Comparison of ENCODE assay signal across 13 cellular contexts in genomic region chr14:34912182-34912581, GRCh38. TPM values are rescaled to one million over a fixed set of nuclear protein-coding genes. Genes with fewer than 3 reads are reported as not detected.
A peak's percentile ranks its signal among the peaks of the same experiment; 100 is the strongest.
DNase-seq lines count a peak whose midpoint lies in the region; ATAC-seq, FAIRE-seq and TF ChIP-seq lines count a peak whose summit lies in the region.
"Had no signal": no experiment of that assay in that cellular context is flagged by ENCODE, and none has a peak within 500 bp of the region (broad histone marks: within the 10 kb centered on the region; RNA-seq: fewer than 3 reads in every experiment).

No MANE protein-coding gene starts in this region.

- no peaks in the 10 kb centered on the region for H3K79me2 ChIP-seq in K562 (ENCODE audit: control insufficient read depth, insufficient read depth, low read length)

- 38% methylated on average over 1 of the region's 3 CpGs for WGBS in K562 (ENCODE audit: insufficient coverage, low coverage, missing lambda C conversion rate)

- no peak overlapping the region for H2AFZ ChIP-seq in K562 (ENCODE audit: low read depth, low read length)

- H3K9me3 ChIP-seq in K562 (replicated peaks; ENCODE audit: control insufficient read depth, insufficient read depth, low read depth, low read length) (no peaks in the 10 kb centered on the region), neutrophil (no peaks in the 10 kb centered on the region)
- H3K9me3 ChIP-seq in CD8-positive, alpha-beta T cell (ENCODE audit: low read length), result no peaks in the 10 kb centered on the region

- H3K4me1 ChIP-seq in K562 (replicated peaks in 1 of 2; ENCODE audit: control insufficient read depth in 2 of 2, insufficient read depth in 2 of 2, low read length in 2 of 2), result peaks cover 0 to 8% of the 10 kb centered on the region in 2 experiments; a peak in 3 of 5 replicates
- H3K4me1 ChIP-seq in neutrophil (ENCODE audit: control insufficient read depth in 1 of 2, insufficient read depth in 1 of 2, low read depth in 1 of 2, low read length in 1 of 2), result peaks cover 6 to 8% of the 10 kb centered on the region in 2 experiments
- H3K4me1 ChIP-seq in CD8-positive, alpha-beta T cell (ENCODE audit: insufficient read depth, low read length), result no peaks in the 10 kb centered on the region

- H3K36me3 Mint-ChIP-seq in CD8-positive, alpha-beta T cell, result peaks cover 3% of the 10 kb centered on the region

- H3K27ac Mint-ChIP-seq in CD8-positive, alpha-beta T cell, result no peak overlapping the region

- no peaks in the 10 kb centered on the region for H4K20me1 ChIP-seq in K562 (replicated peaks; ENCODE audit: control insufficient read depth, insufficient read depth, low read length)

- no peak overlapping the region for H3K27ac ChIP-seq in K562 (ENCODE audit: extremely low read depth, low read depth, low read length)
- H3K27ac ChIP-seq in neutrophil, result peak overlapping the region; percentile 30
- H3K27ac ChIP-seq in CD8-positive, alpha-beta T cell (ENCODE audit: low read depth, low read length), result no peak overlapping the region
- H3K27ac ChIP-seq: KMS-11 had no signal

- TF ChIP-seq EP300 in K562 (IDR thresholded peaks at IDR 0.05; ENCODE audit: low read length), result no peak

- DNase-seq in NOMO-1 treated with DMSO at 0.1 percent for 48 hours (lab: John Stamatoyannopoulos, UW; ENCODE audit: unreplicated experiment), result peak; percentile 43
- no peak for DNase-seq in NOMO-1 treated with dmso at 0.1 percent for 144 hours (lab: John Stamatoyannopoulos, UW; ENCODE audit: unreplicated experiment)
- peak; percentile 14 for DNase-seq in MV-4-11 (lab: John Stamatoyannopoulos, UW)
- peak in 1 of 4 experiments; percentile 15 for DNase-seq in K562 (ENCODE audit: extremely low read depth in 1 of 4, low spot score in 3 of 4)
- no peak for DNase-seq in CD8-positive, alpha-beta T cell
- DNase-seq in G401 (ENCODE audit: low spot score), result no peak
- no peak for DNase-seq in activated naive CD4-positive, alpha-beta T cell treated with anti-CD3 and anti-CD28 coated beads, Interleukin-2, amount 50 U/mL, for 16 hours
- DNase-seq: activated CD4-positive, alpha-beta T cell treated with anti-CD3 and anti-CD28 coated beads, Interleukin-2, amount 50 U/mL, for 4 hours; effector memory CD8-positive, alpha-beta T cell; NCI-H2081 had no signal

- no peaks in the 10 kb centered on the region for H3K4me1 Mint-ChIP-seq in CD8-positive, alpha-beta T cell (ENCODE audit: low read depth)

- no peak overlapping the region for H3K4me2 ChIP-seq in K562 (ENCODE audit: insufficient read depth, low read length)
- H3K4me2 ChIP-seq: KMS-11 had no signal

- H3K9me3 Mint-ChIP-seq in CD8-positive, alpha-beta T cell, result no peaks in the 10 kb centered on the region
- H3K9me3 Mint-ChIP-seq: effector memory CD8-positive, alpha-beta T cell had no signal

- peak; percentile 76 for ATAC-seq in K562
- no peak for ATAC-seq in CD8-positive, alpha-beta T cell
- ATAC-seq: effector memory CD8-positive, alpha-beta T cell had no signal

- H3K4me3 ChIP-seq in K562 (no peak overlapping the region), neutrophil (ENCODE audit: low read depth in 1 of 2, low read length in 1 of 2) (no peak overlapping the region)
- H3K4me3 ChIP-seq in CD8-positive, alpha-beta T cell (ENCODE audit: low read depth, low read length), result no peak overlapping the region

- POLR2A ChIA-PET in K562 (lab: Yijun Ruan, JAX), result no interaction called here
- POLR2A ChIA-PET in CD8-positive, alpha-beta T cell (lab: Charles Lee), result interaction anchor here (1.0 kb wide), 1 partner anchor 70 kb away, joined by 3 read pairs; the partner anchor contains the start of gene SRP54

- intact Hi-C loops in K562 (cut with micrococcal nuclease), result no loop called here
- intact Hi-C loops in CD8-positive, alpha-beta T cell (cut with DNase I, micrococcal nuclease), result no loop called here

- H3K36me3 ChIP-seq in K562 (ENCODE audit: control insufficient read depth, insufficient read depth, low read length) (no peaks in the 10 kb centered on the region), neutrophil (no peaks in the 10 kb centered on the region)
- no peaks in the 10 kb centered on the region for H3K36me3 ChIP-seq in CD8-positive, alpha-beta T cell (ENCODE audit: insufficient read depth, low read length)

- TF ChIP-seq RAD21 in K562 (CRISPR knock-in tag; conservative IDR thresholded peaks at IDR 0.05 in 1 of 2, IDR thresholded peaks at IDR 0.05 in 1 of 2), result no peak

- H3K9ac ChIP-seq in K562 (ENCODE audit: insufficient read depth in 1 of 2, low read depth in 2 of 2, low read length in 2 of 2), result no peak overlapping the region
- H3K9ac ChIP-seq: KMS-11 had no signal

- in situ Hi-C loops in K562 (cut with MboI), result no loop called here
- in situ Hi-C loops in G401 (cut with HindIII; ENCODE audit: low sequenced_read_pairs), result no loop called here

- peak in 2 of 3 experiments; percentile 14 to 32; a peak in 2 of 6 replicates for TF ChIP-seq CTCF in K562 (IDR thresholded peaks at IDR 0.05 in 2 of 3, conservative IDR thresholded peaks at IDR 0.05 in 1 of 3; ENCODE audit: insufficient read depth in 2 of 3, low read depth in 1 of 3, low read length in 3 of 3)
- TF ChIP-seq CTCF in neutrophil (IDR thresholded peaks at IDR 0.05), result no peak
- TF ChIP-seq CTCF in CD8-positive, alpha-beta T cell (IDR thresholded peaks at IDR 0.05), result no peak

- no peaks in the 10 kb centered on the region for H3K27me3 Mint-ChIP-seq in CD8-positive, alpha-beta T cell (ENCODE audit: low read depth)
- H3K27me3 Mint-ChIP-seq: effector memory CD8-positive, alpha-beta T cell had no signal

- FAIRE-seq in K562 (lab: Jason Lieb, UNC), result no peak
- FAIRE-seq: urothelium cell line had no signal

- no peak for TF ChIP-seq POLR2A in K562 (conservative IDR thresholded peaks at IDR 0.05)

- H3K9me1 ChIP-seq in K562 (ENCODE audit: control insufficient read depth, insufficient read depth, low read length), result no peaks in the 10 kb centered on the region

- H3K27me3 ChIP-seq in K562 (ENCODE audit: control insufficient read depth in 2 of 2, insufficient read depth in 2 of 2, low read length in 2 of 2) (no peaks in the 10 kb centered on the region), neutrophil (no peaks in the 10 kb centered on the region)
- no peaks in the 10 kb centered on the region for H3K27me3 ChIP-seq in CD8-positive, alpha-beta T cell (ENCODE audit: insufficient read depth, low read length)

- H3K4me3 Mint-ChIP-seq in CD8-positive, alpha-beta T cell, result no peak overlapping the region
- H3K4me3 Mint-ChIP-seq: effector memory CD8-positive, alpha-beta T cell had no signal

- no TSS peak for BruUV-seq in K562 (replicated peaks; lab: Mats Ljungman, UMichigan)

- CTCF ChIA-PET in K562 (lab: Yijun Ruan, JAX; ENCODE audit: low intra/inter-chr PET ratio), result interaction anchor here (0.6 kb wide), 1 partner anchor 74 kb away, joined by 5 read pairs; no protein-coding TSS in a partner anchor
- CTCF ChIA-PET in CD8-positive, alpha-beta T cell (lab: Charles Lee), result no interaction called here

TF ChIP-seq in K562, 482 proteins besides CTCF, POLR2A, EP300 and RAD21 (continues in another document):
- no peak for TF ChIP-seq FOXJ3 (CRISPR knock-in tag; IDR thresholded peaks at IDR 0.05)
- TF ChIP-seq TAF15 (IDR thresholded peaks at IDR 0.05; ENCODE audit: low read depth, low read length), result no peak
- no peak for TF ChIP-seq POLR2H (tag; IDR thresholded peaks at IDR 0.05; ENCODE audit: low read depth)
- no peak for TF ChIP-seq TAF9B (IDR thresholded peaks at IDR 0.05; ENCODE audit: partially characterized antibody)
- no peak for TF ChIP-seq CHAMP1 (IDR thresholded peaks at IDR 0.05)
- no peak for TF ChIP-seq CBFA2T2 (conservative IDR thresholded peaks at IDR 0.05)
- TF ChIP-seq SAFB (IDR thresholded peaks at IDR 0.05; ENCODE audit: borderline replicate concordance, low read depth, low read length), result no peak

RNA-seq across cellular contexts. Expression of gene BAZ1A, which starts 37.0 kb away (rescaled TPM):
- total RNA-seq in K562 (2011; cell fraction: chromatin; rRNA removed; ENCODE audit: low replicate concordance), result 25.3 and 90.1 TPM in 2 replicates
- 11.5 and 18.0 TPM in 2 replicates for total RNA-seq in K562 (2011; cell fraction: nucleolus; rRNA removed)
- 31.5 and 39.1 TPM in 2 replicates for total RNA-seq in K562 (2011; cell fraction: nucleoplasm; rRNA removed)
- total RNA-seq in K562 (2014; rRNA removed), result 39.1 and 41.3 TPM in 2 replicates
- 64.4 and 77.5 TPM in 2 replicates for total RNA-seq in K562 (2014; rRNA removed; fragmentation: Illumina TruSeq; extraction: Trizol)
- total RNA-seq in K562 (2015; rRNA removed; fragmentation: Illumina TruSeq; extraction: Trizol), result 59.9 and 71.2 TPM in 2 replicates
- 31.0 and 36.0 TPM in 2 replicates for total RNA-seq in K562 (2021)
- 31.2 and 43.8 TPM in 2 replicates for polyA plus RNA-seq in K562 (2011; rRNA removed)
- 7.2 and 10.8 TPM in 2 replicates for polyA plus RNA-seq in K562 (2011; cell fraction: cytosol; rRNA removed)
- 14.1 and 17.0 TPM in 2 replicates for polyA plus RNA-seq in K562 (2011; cell fraction: nucleus; rRNA removed)
- polyA plus RNA-seq in K562 (2012), result 17.6 and 27.0 TPM in 2 replicates
- polyA plus RNA-seq in K562 (2014; fragmentation: Illumina TruSeq; extraction: Trizol), result 42.3 and 51.5 TPM in 2 replicates
- 10 to 100 TPM; 22.0 to 23.6 TPM for polyA plus RNA-seq in K562 (2014; fragmentation: Nextera tagmentation; extraction: Ambion mirVana)
- polyA plus RNA-seq in K562 (2014; rRNA removed), result 31.0 and 37.9 TPM in 2 replicates
- polyA minus RNA-seq in K562 (2011; rRNA and poly(A)+ RNA removed), result 54.2 and 72.7 TPM in 2 replicates
- polyA minus RNA-seq in K562 (2011; cell fraction: cytosol; rRNA and poly(A)+ RNA removed), result 20.6 and 32.6 TPM in 2 replicates
- polyA minus RNA-seq in K562 (2011; cell fraction: nucleus; rRNA and poly(A)+ RNA removed), result 14.7 and 20.2 TPM in 2 replicates
- 10 to 100 TPM; 48.8 to 52.7 TPM for total RNA-seq in CD8-positive, alpha-beta T cell
- total RNA-seq in G401 (2014; rRNA removed; shearing (Covaris generic)), result 9.1 and 13.7 TPM in 2 replicates

Comparison
In these comparisons a context has a peak if more than half of its experiments do, and no peak if none do; other contexts are left out.
1. DNase-seq: peak in NOMO-1 treated with DMSO at 0.1 percent for 48 hours (single experiment) and MV-4-11 (single experiment); none in NOMO-1 treated with dmso at 0.1 percent for 144 hours (single experiment), CD8-positive, alpha-beta T cell (0 of 7), G401 (single experiment) and activated naive CD4-positive, alpha-beta T cell treated with anti-CD3 and anti-CD28 coated beads, Interleukin-2, amount 50 U/mL, for 16 hours (single experiment).
2. CTCF ChIP-seq: peak in K562 (2 of 3); none in neutrophil (single experiment) and CD8-positive, alpha-beta T cell (single experiment).